In genomic region chr6:16985484-16986284, GRCh38 we compare ENCODE assay signal across 12 cellular contexts.
A peak's percentile ranks its signal among the peaks of the same experiment; 100 is the strongest.
DNase-seq lines count a peak whose midpoint lies in the region; ATAC-seq and TF ChIP-seq lines count a peak whose summit lies in the region.
"Had no signal": no experiment of that assay in that cellular context is flagged by ENCODE, and none has a peak within 500 bp of the region (broad histone marks: within the 10 kb centered on the region; RNA-seq: fewer than 3 reads in every experiment).

No MANE protein-coding gene starts in this region.

- peaks cover 5% of the 10 kb centered on the region; the same call in 1 of the 2 replicates for H3K9me1 ChIP-seq in IMR-90 (ENCODE audit: insufficient read depth, low read length)

- H4K20me1 ChIP-seq in IMR-90 (ENCODE audit: insufficient read depth, low read length): no peaks in the 10 kb centered on the region

- in situ Hi-C loops in IMR-90 (cut with MboI; ENCODE audit: low sequenced_read_pairs): no loop called here

- DNase-seq in IMR-90: peak; percentile 88
- DNase-seq in MCF 10A (ENCODE audit: unreplicated experiment): peak; percentile 11
- DNase-seq in hepatic stellate cell (ENCODE audit: low spot score): peak; percentile 47
- DNase-seq in superior temporal gyrus (ENCODE audit: extremely low spot score): peak; percentile 46
- DNase-seq in NCI-H524 (lab: John Stamatoyannopoulos, UW): no peak
- no peak for DNase-seq in NCI-H1436 treated with DMSO at 0.1 percent for 48 hours (lab: John Stamatoyannopoulos, UW)
- no peak for DNase-seq in RPMI8226
- no peak for DNase-seq in HT-29 (ENCODE audit: low spot score)
- DNase-seq: activated CD8-positive, alpha-beta T cell treated with anti-CD3 and anti-CD28 coated beads, Interleukin-2, amount 10 ng/mL, durations not matched to agents 7 days and 5 days had no signal

- peak overlapping the region; percentile 52 for H2BK120ac ChIP-seq in IMR-90 (ENCODE audit: low read depth, low read length)

- H3K14ac ChIP-seq in IMR-90 (replicated peaks; ENCODE audit: low read depth, low read length): peak overlapping the region; percentile 49

- peak overlapping the region in 1 of 2 experiments; percentile 18; a peak in 1 of 4 replicates for H4K8ac ChIP-seq in IMR-90 (ENCODE audit: low read depth in 2 of 2, low read length in 2 of 2)

- H2BK5ac ChIP-seq in IMR-90 (ENCODE audit: low read depth, low read length, poor library complexity, severe bottlenecking): peak overlapping the region; percentile 30

- ATAC-seq in IMR-90 (ENCODE audit: low read depth): peak; percentile 86
- ATAC-seq: activated CD8-positive, alpha-beta T cell treated with anti-CD3 and anti-CD28 coated beads, Interleukin-2, amount 10 ng/mL, durations not matched to agents 7 days and 5 days; Panc1 had no signal

- no peak overlapping the region for H4K91ac ChIP-seq in IMR-90 (ENCODE audit: insufficient read depth, low read depth, low read length)

- peak overlapping the region; percentile 79 for H2AFZ ChIP-seq in IMR-90 (replicated peaks; ENCODE audit: low read length, poor library complexity)

- 20% methylated on average over 2 of the region's 10 CpGs; no CpG with 5 or more reads in 1 of the 2 experiments for WGBS in IMR-90 (ENCODE audit: extremely low coverage in 2 of 2, insufficient read length in 1 of 2), 2 experiments

- no peaks in the 10 kb centered on the region for H3K27me3 ChIP-seq in IMR-90 (ENCODE audit: control insufficient read depth, insufficient read depth, low read length)
- H3K27me3 ChIP-seq: ascending aorta had no signal

- peaks cover 6% of the 10 kb centered on the region for H3K9me3 Mint-ChIP-seq in MCF 10A (ENCODE audit: unreplicated experiment)

- peak overlapping the region; percentile 54; the same call in 1 of the 2 replicates for H2BK20ac ChIP-seq in IMR-90 (ENCODE audit: low read depth, low read length)

- H3K27me3 Mint-ChIP-seq in MCF 10A (ENCODE audit: insufficient read depth, unreplicated experiment): peaks cover 11% of the 10 kb centered on the region

- H3K4me3 ChIP-seq in IMR-90 (ENCODE audit: insufficient read depth, low read depth, low read length): no peak overlapping the region
- H3K4me3 ChIP-seq: ascending aorta, prostate gland had no signal

- H2AK5ac ChIP-seq in IMR-90 (ENCODE audit: low read depth, low read length): no peak overlapping the region; the same call in 1 of the 2 replicates

- no peak overlapping the region for H4K5ac ChIP-seq in IMR-90 (ENCODE audit: low read depth, low read length)

- no TSS peak for BruUV-seq in IMR-90 (replicated peaks; lab: Mats Ljungman, UMichigan)
- no TSS peak for BruUV-seq in MCF 10A (replicated peaks; lab: Mats Ljungman, UMichigan)

- no peaks in the 10 kb centered on the region for H3K36me3 ChIP-seq in IMR-90 (ENCODE audit: control insufficient read depth, insufficient read depth, low read length)
- H3K36me3 ChIP-seq: ascending aorta, prostate gland had no signal

- peak overlapping the region; percentile 1; the same call in 1 of the 3 replicates for H2BK15ac ChIP-seq in IMR-90 (ENCODE audit: low read depth, low read length)

- H3K4me1 Mint-ChIP-seq in MCF 10A (ENCODE audit: insufficient read depth, unreplicated experiment): peaks cover 8% of the 10 kb centered on the region

- no peak overlapping the region for H2AK9ac ChIP-seq in IMR-90 (replicated peaks; ENCODE audit: low read depth, low read length, poor library complexity)

- CTCF ChIA-PET in IMR-90 (lab: Yijun Ruan, JAX): interaction anchor here (0.9 to 1.2 kb wide), 2 partner anchors 221 to 222 kb away, joined by 3 to 4 read pairs; no protein-coding TSS in a partner anchor
- CTCF ChIA-PET in MCF 10A (lab: Yijun Ruan, JAX): interaction anchor here (0.8 to 1.3 kb wide), 5 partner anchors 49 to 708 kb away, joined by 3 to 4 read pairs (median 4); no protein-coding TSS in a partner anchor

- POLR2A ChIA-PET in IMR-90 (lab: Charles Lee; ENCODE audit: unreplicated experiment) (no interaction called here), MCF 10A (lab: Yijun Ruan, JAX) (interaction anchor here (0.9 to 1.7 kb wide), 6 partner anchors 14 to 58 kb away, joined by 3 to 8 read pairs (median 4); no protein-coding TSS in a partner anchor)

- TF ChIP-seq POLR2A in IMR-90 (IDR thresholded peaks at IDR 0.05; ENCODE audit: low read depth, low read length): no peak

- dilution Hi-C loops in IMR-90 (cut with HindIII; ENCODE audit: low sequenced_read_pairs, unreplicated experiment): no loop called here

- H3K4ac ChIP-seq in IMR-90 (ENCODE audit: low read depth, low read length): peak overlapping the region; percentile 64

- H3K23ac ChIP-seq in IMR-90 (ENCODE audit: low read depth, low read length): peak overlapping the region; percentile 20; the same call in 1 of the 2 replicates

- no peaks in the 10 kb centered on the region for H3K79me1 ChIP-seq in IMR-90 (ENCODE audit: low read depth in 1 of 2, low read length in 2 of 2)

- intact Hi-C loops in IMR-90 (cut with micrococcal nuclease): loop anchor here (10.0 kb wide), 1 partner anchor 49 kb away; no protein-coding TSS in a partner anchor
- intact Hi-C loops in MCF 10A (cut with micrococcal nuclease): no loop called here

- H3K9ac ChIP-seq in IMR-90 (ENCODE audit: low read depth, low read length): no peak overlapping the region

- H3K36me3 Mint-ChIP-seq in MCF 10A (ENCODE audit: insufficient read depth, unreplicated experiment): no peaks in the 10 kb centered on the region

- peak overlapping the region; percentile 12; the same call in 1 of the 2 replicates for H3K56ac ChIP-seq in IMR-90 (ENCODE audit: extremely low read depth, insufficient read depth, low read length)

- peaks cover 7% of the 10 kb centered on the region for H3K4me1 ChIP-seq in IMR-90 (ENCODE audit: control insufficient read depth, insufficient read depth, low read length)
- H3K4me1 ChIP-seq: ascending aorta, prostate gland had no signal

- no peak for TF ChIP-seq RAD21 in IMR-90 (IDR thresholded peaks at IDR 0.05; ENCODE audit: low read length)

- peak overlapping the region; percentile 21 for H3K4me3 Mint-ChIP-seq in MCF 10A (ENCODE audit: unreplicated experiment)
- H3K4me3 Mint-ChIP-seq: activated CD8-positive, alpha-beta T cell treated with anti-CD3 and anti-CD28 coated beads, Interleukin-2, amount 10 ng/mL, durations not matched to agents 7 days and 5 days had no signal

- H3K4me2 ChIP-seq in IMR-90 (ENCODE audit: low read depth, low read length): peak overlapping the region; percentile 27

- no peak overlapping the region for H3K18ac ChIP-seq in IMR-90 (ENCODE audit: low read depth, low read length)

- H3K27ac ChIP-seq in IMR-90 (ENCODE audit: insufficient read depth, low read length): peak overlapping the region; percentile 25; the same call in 1 of the 2 replicates
- H3K27ac ChIP-seq: ascending aorta had no signal

- no peak for TF ChIP-seq CTCF in IMR-90 (conservative IDR thresholded peaks at IDR 0.05; ENCODE audit: low read depth, low read length)
- TF ChIP-seq CTCF in MCF 10A (IDR thresholded peaks at IDR 0.05; ENCODE audit: unreplicated experiment): no peak

- peaks cover 3% of the 10 kb centered on the region for H3K9me3 ChIP-seq in IMR-90 (ENCODE audit: control insufficient read depth, insufficient read depth, low read length)
- H3K9me3 ChIP-seq: ascending aorta, prostate gland had no signal

- peak overlapping the region; percentile 24 for H3K27ac Mint-ChIP-seq in MCF 10A (ENCODE audit: low read depth, unreplicated experiment)
- H3K27ac Mint-ChIP-seq: activated CD8-positive, alpha-beta T cell treated with anti-CD3 and anti-CD28 coated beads, Interleukin-2, amount 10 ng/mL, durations not matched to agents 7 days and 5 days had no signal

TF ChIP-seq in IMR-90, 13 proteins besides CTCF, POLR2A, EP300 and RAD21:
- TF ChIP-seq NFE2L2 (IDR thresholded peaks at IDR 0.05; ENCODE audit: low read depth, low read length) (peak; percentile 65; the same call in 1 of the 2 replicates), USF2 (IDR thresholded peaks at IDR 0.05; ENCODE audit: low read depth, low read length) (no peak), CEBPB (IDR thresholded peaks at IDR 0.05; ENCODE audit: low read depth, low read length) (peak; percentile 79), RFX5 (IDR thresholded peaks at IDR 0.05; ENCODE audit: low read depth, low read length) (no peak), SMC3 (IDR thresholded peaks at IDR 0.05; ENCODE audit: low read depth, low read length) (no peak), RCOR1 (IDR thresholded peaks at IDR 0.05; ENCODE audit: insufficient replicate concordance, low read length) (peak; percentile 38), BHLHE40 (IDR thresholded peaks at IDR 0.05; ENCODE audit: low read depth, low read length) (peak; percentile 2; the same call in 1 of the 2 replicates), MXI1 (IDR thresholded peaks at IDR 0.05; ENCODE audit: borderline replicate concordance, low read depth, low read length) (peak; percentile 48; the same call in 1 of the 2 replicates), MAZ (IDR thresholded peaks at IDR 0.05; ENCODE audit: borderline replicate concordance, low read depth, low read length) (peak; percentile 58; the same call in 1 of the 2 replicates), ELK1 (IDR thresholded peaks at IDR 0.05; ENCODE audit: borderline replicate concordance, low read depth, low read length) (no peak)

Comparison
In these comparisons a context has a peak if more than half of its experiments do, and no peak if none do; other contexts are left out.
1. DNase-seq: peak in IMR-90 (single experiment), MCF 10A (single experiment), hepatic stellate cell (single experiment) and superior temporal gyrus (single experiment); none in NCI-H524 (0 of 2), NCI-H1436 treated with DMSO at 0.1 percent for 48 hours (single experiment), RPMI8226 (single experiment) and HT-29 (single experiment).